ENCODE assay signal across 1 cellular context in genomic region chr20:440148-440547, GRCh38.
TF ChIP-seq lines count a peak whose summit lies in the region.

No MANE protein-coding gene starts in this region.

TF ChIP-seq in HepG2, 621 proteins besides CTCF, POLR2A, EP300 and RAD21:
- 0 out of 2 replicates have a peak, but pooled peaks have one; percentile 33 for TF ChIP-seq SP2 (CRISPR knock-in tag; IDR thresholded peaks at IDR 0.05)
- TF ChIP-seq PBX3 (CRISPR knock-in tag; IDR thresholded peaks at IDR 0.05; ENCODE audit: borderline replicate concordance): no peak
- no peak for TF ChIP-seq MLLT10 (CRISPR knock-in tag; IDR thresholded peaks at IDR 0.05)
- no peak for TF ChIP-seq ZNF280B (CRISPR knock-in tag; IDR thresholded peaks at IDR 0.05; ENCODE audit: borderline replicate concordance)
- no peak for TF ChIP-seq SP140L (CRISPR knock-in tag; IDR thresholded peaks at IDR 0.05; ENCODE audit: borderline replicate concordance)
- no peak for TF ChIP-seq ZNF124 (CRISPR knock-in tag; IDR thresholded peaks at IDR 0.05)
- TF ChIP-seq SKI (IDR thresholded peaks at IDR 0.05; ENCODE audit: partially characterized antibody): no peak
- TF ChIP-seq ZNF10 (CRISPR knock-in tag; IDR thresholded peaks at IDR 0.05; ENCODE audit: borderline replicate concordance, low read depth): no peak
- no peak for TF ChIP-seq IKZF5 (CRISPR knock-in tag; IDR thresholded peaks at IDR 0.05)
- TF ChIP-seq THRA (CRISPR knock-in tag; IDR thresholded peaks at IDR 0.05; ENCODE audit: borderline replicate concordance): no peak
- peak; percentile 67 for TF ChIP-seq RBM22 (optimal IDR thresholded peaks at IDR 0.05; ENCODE audit: low read length)
